In the genomic region with DNA sequence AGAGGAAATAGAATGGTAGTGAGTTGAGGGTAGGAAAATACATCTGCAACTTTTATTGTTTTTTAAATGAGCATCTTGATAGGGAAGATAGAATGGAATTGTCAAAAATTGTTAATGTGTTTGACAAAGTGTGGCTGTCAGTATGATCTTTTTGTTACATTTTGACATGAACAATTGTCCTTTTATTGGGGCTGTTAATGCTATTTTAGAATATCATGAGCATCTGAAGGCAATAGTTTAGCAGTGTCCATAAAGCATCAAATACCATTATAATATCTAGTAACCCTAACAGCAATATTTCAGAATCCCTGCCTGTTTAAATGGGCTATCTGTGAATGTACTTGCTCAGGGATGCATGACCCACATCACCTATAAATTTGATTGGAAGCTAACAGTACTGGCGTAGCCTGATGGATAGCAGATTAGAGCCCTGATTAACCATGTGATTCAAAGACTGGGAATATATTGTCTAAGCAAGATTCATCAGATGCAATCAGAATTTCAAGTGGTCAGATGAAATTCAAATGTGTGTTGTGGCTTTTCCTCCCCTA, we compare ENCODE assay signal across 24 cellular contexts. TPM values are rescaled to one million over a fixed set of nuclear protein-coding genes. Genes with fewer than 3 reads are reported as not detected.
DNase-seq lines count a peak whose midpoint lies in the region; ATAC-seq and TF ChIP-seq lines count a peak whose summit lies in the region.
"Had no signal": no experiment of that assay in that cellular context is flagged by ENCODE, and none has a peak within 500 bp of the region (broad histone marks: within the 10 kb centered on the region; RNA-seq: fewer than 3 reads in every experiment).

No MANE protein-coding gene starts in this region.

- no peaks in the 10 kb centered on the region for H3K27me3 Mint-ChIP-seq in dendritic cell treated with granulocyte-macrophage colony-stimulating factor and Interleukin-4, amounts not matched to agents 40 ng/mL and 50 ng/mL, for 4 days
- no peaks in the 10 kb centered on the region for H3K27me3 Mint-ChIP-seq in activated T-cell treated with anti-CD3 and anti-CD28 coated beads, Interleukin-2, amount 50 U/mL, for 72 hours (ENCODE audit: low read depth)
- H3K27me3 Mint-ChIP-seq: activated CD4-positive, alpha-beta memory T cell treated with anti-CD3 and anti-CD28 coated beads, Interleukin-2, amount 10 ng/mL, durations not matched to agents 7 days and 5 days; activated naive CD8-positive, alpha-beta T cell treated with anti-CD3 and anti-CD28 coated beads, Interleukin-2, amount 50 U/mL, for 24 hours; natural killer cell treated with Interleukin-12 subunit alpha and Interleukin-12 subunit beta and Interleukin-15 and Interleukin-18, amount 100 ng/mL, for 72 hours had no signal

- H2AFZ ChIP-seq in neuron (ENCODE audit: low read depth, low read length) = no peak overlapping the region

- WGBS in HUES64 = 89% methylated on average over 1 of the region's 1 CpG

- peak; percentile 27 for DNase-seq in BE2C
- DNase-seq in DMS79 treated with DMSO at 0.1 percent for 48 hours (lab: John Stamatoyannopoulos, UW) = no peak
- DNase-seq in GOT3 (lab: John Stamatoyannopoulos, UW) = no peak
- DNase-seq in activated T-cell treated with anti-CD3 and anti-CD28 coated beads, Interleukin-2, amount 50 U/mL, for 72 hours = no peak
- DNase-seq: activated CD4-positive, alpha-beta memory T cell treated with anti-CD3 and anti-CD28 coated beads, Interleukin-2, amount 10 ng/mL, durations not matched to agents 7 days and 5 days; activated effector memory CD4-positive, alpha-beta T cell treated with anti-CD3 and anti-CD28 coated beads, Interleukin-2, amount 50 U/mL, for 16 hours; activated naive CD8-positive, alpha-beta T cell treated with anti-CD3 and anti-CD28 coated beads, Interleukin-2, amount 50 U/mL, for 24 hours; Caco-2; effector CD8-positive, alpha-beta T cell; hypothalamus; left ventricle myocardium superior; NCI-H1048; NCI-H187 treated with DMSO at 0.1 percent for 48 hours; NCI-H748 treated with DMSO at 0.1 percent for 48 hours; T-helper 9 cell had no signal

- no peak for TF ChIP-seq CTCF in BE2C (IDR thresholded peaks at IDR 0.05; ENCODE audit: low read depth, low read length)

- H3K36me3 ChIP-seq in BE2C (peaks cover 6% of the 10 kb centered on the region), HUES64 (ENCODE audit: insufficient read depth, low read length) (peaks cover 19% of the 10 kb centered on the region; the same call in 1 of the 2 replicates), neuron (ENCODE audit: insufficient read depth, low read length) (peaks cover 28% of the 10 kb centered on the region)
- H3K36me3 ChIP-seq: brain microvascular endothelial cell had no signal

- no peak for ATAC-seq in activated T-cell treated with anti-CD3 and anti-CD28 coated beads, Interleukin-2, amount 50 U/mL, for 72 hours (replicated peaks in 1 of 2)
- no peak for ATAC-seq in HG03280 (IDR thresholded peaks at IDR 0.05; ENCODE audit: unreplicated experiment)
- ATAC-seq: activated naive CD8-positive, alpha-beta T cell treated with anti-CD3 and anti-CD28 coated beads, Interleukin-2, amount 50 U/mL, for 24 hours; esophagus mucosa; left ventricle myocardium superior; natural killer cell treated with Interleukin-12 subunit alpha and Interleukin-12 subunit beta and Interleukin-15 and Interleukin-18, amount 100 ng/mL, for 72 hours; stimulated activated effector memory CD8-positive, alpha-beta T cell treated with anti-CD3 and anti-CD28 coated beads, Interleukin-12 subunit alpha, Interleukin-12 subunit beta, amount 100 ng/mL, for 72 hours had no signal

- H3K27me3 ChIP-seq in BE2C = no peaks in the 10 kb centered on the region
- H3K27me3 ChIP-seq in HUES64 (ENCODE audit: insufficient read depth, low read length) = no peaks in the 10 kb centered on the region
- no peaks in the 10 kb centered on the region for H3K27me3 ChIP-seq in neuron (ENCODE audit: insufficient read depth, low read length)
- H3K27me3 ChIP-seq: brain microvascular endothelial cell had no signal

- no peaks in the 10 kb centered on the region for H3K9me3 ChIP-seq in BE2C
- H3K9me3 ChIP-seq in HUES64 (ENCODE audit: insufficient read depth, low read depth, low read length) = peaks cover 5% of the 10 kb centered on the region; the same call in 1 of the 2 replicates
- H3K9me3 ChIP-seq in neuron (ENCODE audit: low read length) = peaks cover 8% of the 10 kb centered on the region
- H3K9me3 ChIP-seq: Caco-2 had no signal

- no peak overlapping the region for H3K4me3 ChIP-seq in BE2C (ENCODE audit: low read depth, low read length)
- no peak overlapping the region for H3K4me3 ChIP-seq in HUES64 (ENCODE audit: low read length)
- peak overlapping the region; percentile 19 for H3K4me3 ChIP-seq in neuron (ENCODE audit: low read length)
- H3K4me3 ChIP-seq: GM12878 had no signal

- intact Hi-C loops in dendritic cell treated with granulocyte-macrophage colony-stimulating factor and Interleukin-4, amounts not matched to agents 40 ng/mL and 50 ng/mL, for 4 days (cut with micrococcal nuclease) = loop anchor here (5.0 kb wide), 1 partner anchor 37 kb away; the partner anchor contains the start of gene TLE4

- peaks cover 23% of the 10 kb centered on the region for H3K36me3 Mint-ChIP-seq in dendritic cell treated with granulocyte-macrophage colony-stimulating factor and Interleukin-4, amounts not matched to agents 40 ng/mL and 50 ng/mL, for 4 days (ENCODE audit: low read depth)
- H3K36me3 Mint-ChIP-seq in activated T-cell treated with anti-CD3 and anti-CD28 coated beads, Interleukin-2, amount 50 U/mL, for 72 hours (ENCODE audit: insufficient read depth in 2 of 2) = peaks cover 9 to 15% of the 10 kb centered on the region in 2 donors
- H3K36me3 Mint-ChIP-seq: stimulated activated effector memory CD8-positive, alpha-beta T cell treated with anti-CD3 and anti-CD28 coated beads, Interleukin-12 subunit alpha, Interleukin-12 subunit beta, amount 100 ng/mL, for 72 hours had no signal

- H3K9ac ChIP-seq in HUES64 (ENCODE audit: low read depth, low read length) = peak overlapping the region; percentile 24; the same call in 1 of the 2 replicates

- H3K27ac Mint-ChIP-seq in dendritic cell treated with granulocyte-macrophage colony-stimulating factor and Interleukin-4, amounts not matched to agents 40 ng/mL and 50 ng/mL, for 4 days = peak overlapping the region; percentile 74
- H3K27ac Mint-ChIP-seq in activated T-cell treated with anti-CD3 and anti-CD28 coated beads, Interleukin-2, amount 50 U/mL, for 72 hours = no peak overlapping the region
- H3K27ac Mint-ChIP-seq: activated CD4-positive, alpha-beta memory T cell treated with anti-CD3 and anti-CD28 coated beads, Interleukin-2, amount 10 ng/mL, durations not matched to agents 7 days and 5 days; activated naive CD8-positive, alpha-beta T cell treated with anti-CD3 and anti-CD28 coated beads, Interleukin-2, amount 50 U/mL, for 24 hours; stimulated activated effector memory CD8-positive, alpha-beta T cell treated with anti-CD3 and anti-CD28 coated beads, Interleukin-12 subunit alpha, Interleukin-12 subunit beta, amount 100 ng/mL, for 72 hours had no signal

- H3K4me3 Mint-ChIP-seq in dendritic cell treated with granulocyte-macrophage colony-stimulating factor and Interleukin-4, amounts not matched to agents 40 ng/mL and 50 ng/mL, for 4 days = no peak overlapping the region
- no peak overlapping the region for H3K4me3 Mint-ChIP-seq in activated T-cell treated with anti-CD3 and anti-CD28 coated beads, Interleukin-2, amount 50 U/mL, for 72 hours
- H3K4me3 Mint-ChIP-seq: activated CD4-positive, alpha-beta memory T cell treated with anti-CD3 and anti-CD28 coated beads, Interleukin-2, amount 10 ng/mL, durations not matched to agents 7 days and 5 days; activated naive CD8-positive, alpha-beta T cell treated with anti-CD3 and anti-CD28 coated beads, Interleukin-2, amount 50 U/mL, for 24 hours; natural killer cell treated with Interleukin-12 subunit alpha and Interleukin-12 subunit beta and Interleukin-15 and Interleukin-18, amount 100 ng/mL, for 72 hours; stimulated activated effector memory CD8-positive, alpha-beta T cell treated with anti-CD3 and anti-CD28 coated beads, Interleukin-12 subunit alpha, Interleukin-12 subunit beta, amount 100 ng/mL, for 72 hours had no signal

- H3K4me1 Mint-ChIP-seq in dendritic cell treated with granulocyte-macrophage colony-stimulating factor and Interleukin-4, amounts not matched to agents 40 ng/mL and 50 ng/mL, for 4 days (ENCODE audit: low read depth) = peaks cover 46% of the 10 kb centered on the region
- peaks cover 39% of the 10 kb centered on the region for H3K4me1 Mint-ChIP-seq in activated T-cell treated with anti-CD3 and anti-CD28 coated beads, Interleukin-2, amount 50 U/mL, for 72 hours (ENCODE audit: low read depth)

- peak overlapping the region; percentile 57; the same call in 1 of the 2 replicates for H3K27ac ChIP-seq in HUES64 (ENCODE audit: low read depth, low read length)
- H3K27ac ChIP-seq: brain microvascular endothelial cell had no signal

- peaks cover 10% of the 10 kb centered on the region for H3K9me3 Mint-ChIP-seq in dendritic cell treated with granulocyte-macrophage colony-stimulating factor and Interleukin-4, amounts not matched to agents 40 ng/mL and 50 ng/mL, for 4 days
- peaks cover 2 to 3% of the 10 kb centered on the region in 2 donors for H3K9me3 Mint-ChIP-seq in activated T-cell treated with anti-CD3 and anti-CD28 coated beads, Interleukin-2, amount 50 U/mL, for 72 hours
- H3K9me3 Mint-ChIP-seq: stimulated activated effector memory CD8-positive, alpha-beta T cell treated with anti-CD3 and anti-CD28 coated beads, Interleukin-12 subunit alpha, Interleukin-12 subunit beta, amount 100 ng/mL, for 72 hours had no signal

- peaks cover 35% of the 10 kb centered on the region for H3K4me1 ChIP-seq in BE2C
- peaks cover 57% of the 10 kb centered on the region for H3K4me1 ChIP-seq in HUES64 (ENCODE audit: insufficient read depth, low read length)
- H3K4me1 ChIP-seq in neuron (ENCODE audit: insufficient read depth, low read length) = peaks cover 48% of the 10 kb centered on the region
- H3K4me1 ChIP-seq: Caco-2 had no signal

RNA-seq across cellular contexts. Expression of gene TLE4, which starts 37.8 kb away (rescaled TPM):
- 70.2 TPM for polyA plus RNA-seq in BE2C (2012; ENCODE audit: insufficient read depth, insufficient read length, low read depth)
- polyA plus RNA-seq in HUES64 (2013, experiment 1 of 2) = 29.7 TPM
- 51.9 TPM for polyA plus RNA-seq in HUES64 (2013, experiment 2 of 2)
- total RNA-seq in activated T-cell treated with anti-CD3 and anti-CD28 coated beads, Interleukin-2, amount 50 U/mL, for 72 hours = 10 to 100 TPM; 35.3 to 38.5 TPM
